ENCODE assay signal across 22 cellular contexts in genomic region chr11:33934450-33934849, GRCh38. TPM values are rescaled to one million over a fixed set of nuclear protein-coding genes. Genes with fewer than 3 reads are reported as not detected.
DNase-seq lines count a peak whose midpoint lies in the region; ATAC-seq, FAIRE-seq and TF ChIP-seq lines count a peak whose summit lies in the region.
"Had no signal": no experiment of that assay in that cellular context is flagged by ENCODE, and none has a peak within 500 bp of the region (broad histone marks: within the 10 kb centered on the region; RNA-seq: fewer than 3 reads in every experiment).

No MANE protein-coding gene starts in this region.

- no peaks in the 10 kb centered on the region for H3K79me2 ChIP-seq in HepG2 (ENCODE audit: insufficient read depth, low read length)
- no peaks in the 10 kb centered on the region for H3K79me2 ChIP-seq in astrocyte (ENCODE audit: insufficient read depth, low read length)

- H4K20me1 ChIP-seq in HepG2 (ENCODE audit: insufficient read depth, low read length): no peaks in the 10 kb centered on the region
- H4K20me1 ChIP-seq in astrocyte (ENCODE audit: insufficient read depth, low read length): no peaks in the 10 kb centered on the region

- peaks cover 6% of the 10 kb centered on the region for H3K9me3 Mint-ChIP-seq in astrocyte (ENCODE audit: unreplicated experiment)
- H3K9me3 Mint-ChIP-seq in stimulated activated effector memory CD8-positive, alpha-beta T cell treated with anti-CD3 and anti-CD28 coated beads, Interleukin-12 subunit alpha, Interleukin-12 subunit beta, amount 100 ng/mL, for 72 hours: peaks cover 8% of the 10 kb centered on the region

- H2AFZ ChIP-seq in HepG2 (ENCODE audit: low read length): no peak overlapping the region
- no peak overlapping the region for H2AFZ ChIP-seq in astrocyte (ENCODE audit: low read depth, low read length)

- no peak for TF ChIP-seq EP300 in HepG2 (IDR thresholded peaks at IDR 0.05; ENCODE audit: low read depth in 2 of 2, low read length in 2 of 2)
- TF ChIP-seq EP300 in HepG2 (CRISPR knock-in tag; IDR thresholded peaks at IDR 0.05; ENCODE audit: borderline replicate concordance): no peak

- H3K36me3 Mint-ChIP-seq in astrocyte (ENCODE audit: low read depth, unreplicated experiment): peaks cover 3% of the 10 kb centered on the region
- no peaks in the 10 kb centered on the region for H3K36me3 Mint-ChIP-seq in stimulated activated effector memory CD8-positive, alpha-beta T cell treated with anti-CD3 and anti-CD28 coated beads, Interleukin-12 subunit alpha, Interleukin-12 subunit beta, amount 100 ng/mL, for 72 hours
- H3K36me3 Mint-ChIP-seq: CD8-positive, alpha-beta T cell; IgD-negative memory B cell had no signal

- 57% methylated on average over 2 of the region's 3 CpGs for WGBS in right lobe of liver (ENCODE audit: insufficient coverage, low coverage, low lambda C conversion rate, missing lambda C conversion rate)
- 20% methylated on average over 3 of the region's 3 CpGs for WGBS in HepG2 (ENCODE audit: low lambda C conversion rate)

- DNase-seq in right lobe of liver (no peak), HepG2 (ENCODE audit: low spot score) (no peak), astrocyte (ENCODE audit: low read depth) (no peak), left lobe of liver (ENCODE audit: low spot score) (no peak), RKO (ENCODE audit: low spot score) (no peak), NCI-H82 treated with DMSO at 0.1 percent for 48 hours (lab: John Stamatoyannopoulos, UW; ENCODE audit: unreplicated experiment) (no peak), occipital lobe (lab: John Stamatoyannopoulos, UW) (no peak)
- DNase-seq in stimulated activated effector memory CD8-positive, alpha-beta T cell treated with anti-CD3 and anti-CD28 coated beads, Interleukin-12 subunit alpha, Interleukin-12 subunit beta, amount 100 ng/mL, for 72 hours (ENCODE audit: low spot score in 2 of 2): no peak
- DNase-seq: BE2C; Calu3; CD8-positive, alpha-beta T cell; GF-D8; NCI-H1105 treated with DMSO at 0.1 percent for 48 hours; NCI-H187; NCI-H2227 treated with DMSO at 0.1 percent for 48 hours; NCI-H524; Right ventricle myocardium superior had no signal

- H3K4me2 ChIP-seq in HepG2 (ENCODE audit: low read depth, low read length) (no peak overlapping the region), astrocyte (ENCODE audit: low read length) (no peak overlapping the region)

- H3K4me3 ChIP-seq in right lobe of liver (no peak overlapping the region), HepG2 (replicated peaks in 1 of 3; ENCODE audit: insufficient read depth in 1 of 3, low read depth in 2 of 3, low read length in 3 of 3) (no peak overlapping the region), astrocyte (ENCODE audit: insufficient read depth, low read depth, low read length) (no peak overlapping the region)
- H3K4me3 ChIP-seq: HAP-1 had no signal

- peak overlapping the region; percentile 16 for H3K27ac Mint-ChIP-seq in astrocyte (ENCODE audit: unreplicated experiment)
- no peak overlapping the region for H3K27ac Mint-ChIP-seq in stimulated activated effector memory CD8-positive, alpha-beta T cell treated with anti-CD3 and anti-CD28 coated beads, Interleukin-12 subunit alpha, Interleukin-12 subunit beta, amount 100 ng/mL, for 72 hours
- H3K27ac Mint-ChIP-seq: CD8-positive, alpha-beta T cell; IgD-negative memory B cell had no signal

- no peak overlapping the region for H3K4me3 Mint-ChIP-seq in astrocyte (ENCODE audit: unreplicated experiment)
- no peak overlapping the region for H3K4me3 Mint-ChIP-seq in stimulated activated effector memory CD8-positive, alpha-beta T cell treated with anti-CD3 and anti-CD28 coated beads, Interleukin-12 subunit alpha, Interleukin-12 subunit beta, amount 100 ng/mL, for 72 hours
- H3K4me3 Mint-ChIP-seq: CD8-positive, alpha-beta T cell; IgD-negative memory B cell had no signal

- POLR2A ChIA-PET in HepG2 (lab: Yijun Ruan, JAX): no interaction called here

- FAIRE-seq in HepG2 (lab: Jason Lieb, UNC) (no peak), astrocyte (lab: Jason Lieb, UNC) (no peak)
- FAIRE-seq: A204.1, HTR-8/SVneo, RCC 7860 had no signal

- H3K4me1 Mint-ChIP-seq in astrocyte (ENCODE audit: low read depth, unreplicated experiment): peaks cover 15% of the 10 kb centered on the region
- peaks cover 25% of the 10 kb centered on the region for H3K4me1 Mint-ChIP-seq in stimulated activated effector memory CD8-positive, alpha-beta T cell treated with anti-CD3 and anti-CD28 coated beads, Interleukin-12 subunit alpha, Interleukin-12 subunit beta, amount 100 ng/mL, for 72 hours

- TF ChIP-seq POLR2A in right lobe of liver (IDR thresholded peaks at IDR 0.05) (no peak), HepG2 (IDR thresholded peaks at IDR 0.05; ENCODE audit: insufficient read depth in 1 of 2, low read depth in 2 of 2, low read length in 2 of 2) (no peak)

- H3K4me1 ChIP-seq in right lobe of liver (peaks cover 0 to 3% (median 0%) of the 10 kb centered on the region in 4 donors), HepG2 (ENCODE audit: insufficient read depth, low read length) (no peaks in the 10 kb centered on the region), astrocyte (ENCODE audit: insufficient read depth, low read length) (peaks cover 13% of the 10 kb centered on the region)
- H3K4me1 ChIP-seq: BE2C, HAP-1 had no signal

- in situ Hi-C loops in HepG2 (cut with HindIII; ENCODE audit: extremely low pct_ligation_motif_present, low pct_unique_long_range_greater_than_20kb): no loop called here

- H3K27ac ChIP-seq in right lobe of liver: no peak overlapping the region
- no peak overlapping the region for H3K27ac ChIP-seq in HepG2 (ENCODE audit: extremely low read length, insufficient read depth, low read length)
- H3K27ac ChIP-seq in astrocyte (ENCODE audit: low read depth, low read length): no peak overlapping the region

- BruUV-seq in HepG2 (replicated peaks; lab: Mats Ljungman, UMichigan): no TSS peak

- H3K9me3 ChIP-seq in right lobe of liver: no peaks in the 10 kb centered on the region
- no peaks in the 10 kb centered on the region for H3K9me3 ChIP-seq in HepG2 (ENCODE audit: low read length)
- peaks cover 11% of the 10 kb centered on the region for H3K9me3 ChIP-seq in astrocyte (ENCODE audit: insufficient read depth, low read depth, low read length)
- H3K9me3 ChIP-seq: BE2C, HAP-1 had no signal

- TF ChIP-seq CTCF in right lobe of liver (IDR thresholded peaks at IDR 0.05) (no peak), HepG2 (CRISPR knock-in tag; IDR thresholded peaks at IDR 0.05) (no peak), astrocyte (IDR thresholded peaks at IDR 0.05; ENCODE audit: insufficient read depth, low read depth, low read length) (no peak)

- H3K27me3 Mint-ChIP-seq in astrocyte (ENCODE audit: low read depth, unreplicated experiment): peaks cover 7% of the 10 kb centered on the region
- H3K27me3 Mint-ChIP-seq: IgD-negative memory B cell had no signal

- H3K9ac ChIP-seq in HepG2 (ENCODE audit: insufficient read depth, low read depth, low read length) (no peak overlapping the region), astrocyte (ENCODE audit: low read length) (no peak overlapping the region)

- intact Hi-C loops in right lobe of liver (cut with DNase I) (no loop called here), HepG2 (cut with micrococcal nuclease; ENCODE audit: unreplicated experiment) (no loop called here)

- H3K27me3 ChIP-seq in right lobe of liver: no peaks in the 10 kb centered on the region
- H3K27me3 ChIP-seq in HepG2 (ENCODE audit: control insufficient read depth in 1 of 2, insufficient read depth in 2 of 2, low read length in 2 of 2): peaks cover 0 to 22% of the 10 kb centered on the region in 2 experiments; a peak in 3 of 5 replicates
- H3K27me3 ChIP-seq in astrocyte (ENCODE audit: insufficient read depth, low read length): no peaks in the 10 kb centered on the region
- H3K27me3 ChIP-seq: BE2C had no signal

- TF ChIP-seq RAD21 in HepG2 (CRISPR knock-in tag; IDR thresholded peaks at IDR 0.05): no peak

- CTCF ChIA-PET in HepG2 (lab: Yijun Ruan, JAX; ENCODE audit: low intra/inter-chr PET ratio, low total read pairs): no interaction called here

- H3K36me3 ChIP-seq in right lobe of liver (no peaks in the 10 kb centered on the region), HepG2 (replicated peaks in 1 of 2; ENCODE audit: control insufficient read depth in 1 of 2, insufficient read depth in 2 of 2, low read length in 2 of 2) (no peaks in the 10 kb centered on the region), astrocyte (ENCODE audit: insufficient read depth, low read length) (no peaks in the 10 kb centered on the region)
- H3K36me3 ChIP-seq: BE2C, HAP-1 had no signal

- peak; percentile 15 to 48 (median 45) for ATAC-seq in right lobe of liver
- ATAC-seq in HepG2: no peak; the same call in 2 of the 3 replicates
- ATAC-seq in left lobe of liver: peak; percentile 56
- ATAC-seq in stimulated activated effector memory CD8-positive, alpha-beta T cell treated with anti-CD3 and anti-CD28 coated beads, Interleukin-12 subunit alpha, Interleukin-12 subunit beta, amount 100 ng/mL, for 72 hours: no peak
- ATAC-seq: CD8-positive, alpha-beta T cell had no signal

RNA-seq across cellular contexts. Expression of gene LMO2, which starts 42.6 kb away (rescaled TPM):
- total RNA-seq in right lobe of liver (1 to 10 TPM; 3.6 to 7.6 (median 4.9) TPM), HepG2 (2016; rRNA removed; fragmentation: Illumina TruSeq; extraction: Trizol) (not detected in 2 replicates), astrocyte (0.67 and 1.8 TPM in 2 replicates), left lobe of liver (5.1 TPM), occipital lobe (18.4 TPM)
- not detected in 2 replicates for total RNA-seq in HepG2 (2016; cell fraction: cytosol; rRNA removed; fragmentation: Illumina TruSeq; extraction: Trizol; ENCODE audit: low read depth)
- total RNA-seq in HepG2 (2016; cell fraction: insoluble cytoplasmic fraction; rRNA removed; fragmentation: Illumina TruSeq; extraction: Trizol): not detected in 2 replicates
- total RNA-seq in HepG2 (2016; cell fraction: membrane; rRNA removed; fragmentation: Illumina TruSeq; extraction: Trizol): not detected in 2 replicates
- not detected in 2 replicates for total RNA-seq in HepG2 (2016; cell fraction: nucleus; rRNA removed; fragmentation: Illumina TruSeq; extraction: Trizol)
- polyA plus RNA-seq in HepG2 (2011; rRNA removed): not detected in 2 replicates
- not detected in 2 replicates for polyA plus RNA-seq in HepG2 (2011; cell fraction: cytosol; rRNA removed)
- not detected in 2 replicates for polyA plus RNA-seq in HepG2 (2011; cell fraction: nucleus; rRNA removed)
- polyA plus RNA-seq in HepG2 (2012): not detected in 2 replicates
- polyA plus RNA-seq in HepG2 (2016; cell fraction: cytosol; fragmentation: Illumina TruSeq; extraction: Trizol; ENCODE audit: low read depth): not detected in 2 replicates
- not detected in 2 replicates for polyA plus RNA-seq in HepG2 (2016; cell fraction: insoluble cytoplasmic fraction; fragmentation: Illumina TruSeq; extraction: Trizol; ENCODE audit: low read depth)
- not detected in 2 replicates for polyA plus RNA-seq in HepG2 (2016; cell fraction: membrane; fragmentation: Illumina TruSeq; extraction: Trizol; ENCODE audit: low read depth)
- polyA plus RNA-seq in HepG2 (2016; cell fraction: nucleus; fragmentation: Illumina TruSeq; extraction: Trizol; ENCODE audit: insufficient read depth, low read depth): not detected in 2 replicates
- polyA minus RNA-seq in HepG2 (2011; rRNA and poly(A)+ RNA removed; ENCODE audit: low replicate concordance): 0.28 and 0.30 TPM in 2 replicates
- polyA minus RNA-seq in HepG2 (2011; cell fraction: cytosol; rRNA and poly(A)+ RNA removed): not detected in 2 replicates
- not detected in 2 replicates for polyA minus RNA-seq in HepG2 (2011; cell fraction: nucleus; rRNA and poly(A)+ RNA removed)
- total RNA-seq: CD8-positive, alpha-beta T cell had no signal

Comparison
In these comparisons a context has a peak if more than half of its experiments do, and no peak if none do; other contexts are left out.
1. ATAC-seq: peak in right lobe of liver (4 of 4) and left lobe of liver (single experiment); none in HepG2 (single experiment) and stimulated activated effector memory CD8-positive, alpha-beta T cell treated with anti-CD3 and anti-CD28 coated beads, Interleukin-12 subunit alpha, Interleukin-12 subunit beta, amount 100 ng/mL, for 72 hours (single experiment).